In the genomic region with DNA sequence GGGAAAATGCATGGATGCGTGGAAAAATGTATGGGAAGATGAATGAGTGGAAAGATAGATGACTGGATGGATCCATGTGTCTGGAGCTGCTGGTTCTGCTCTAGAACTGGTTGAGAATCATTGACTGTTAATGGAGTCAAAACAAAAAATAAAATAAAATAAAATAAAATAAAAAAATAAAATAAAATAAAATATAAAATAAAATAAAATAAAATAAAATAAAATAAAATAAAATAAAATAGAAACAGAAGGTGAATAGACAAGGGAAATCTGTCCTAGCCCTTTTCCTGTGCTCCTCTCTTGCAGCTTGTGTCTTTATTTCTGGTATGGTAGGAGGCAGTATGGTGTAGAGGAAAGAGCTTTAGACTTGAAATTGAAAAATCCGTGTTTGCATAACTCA, we compare ENCODE assay signal across 21 cellular contexts. TPM values are rescaled to one million over a fixed set of nuclear protein-coding genes. Genes with fewer than 3 reads are reported as not detected.
"Had no signal": no experiment of that assay in that cellular context is flagged by ENCODE, and none has a peak within 500 bp of the region (broad histone marks: within the 10 kb centered on the region; RNA-seq: fewer than 3 reads in every experiment).

No MANE protein-coding gene starts in this region.

- H3K4me1 ChIP-seq: psoas muscle, upper lobe of right lung, vagina had no signal

- DNase-seq: cortex of kidney; dorsolateral prefrontal cortex; effector CD8-positive, alpha-beta T cell; foreskin melanocyte; head of caudate nucleus; hippocampal formation; kidney glomerular epithelial cell; naive thymus-derived CD4-positive, alpha-beta T cell; nucleus accumbens; psoas muscle; retina; right lobe of liver; stimulated activated CD4-positive, alpha-beta T cell treated with anti-CD3 and anti-CD28 coated beads, Interleukin-4, amount 100 ng/mL, for 1 hour; stimulated activated CD8-positive, alpha-beta memory T cell treated with anti-CD3 and anti-CD28 coated beads, Interleukin-4, amount 100 ng/mL, for 48 hours; upper lobe of right lung had no signal

- H3K36me3 ChIP-seq: right lobe of liver, tibial nerve, upper lobe of right lung, vagina had no signal

- H3K4me3 Mint-ChIP-seq: naive thymus-derived CD4-positive, alpha-beta T cell; neural crest cell; stimulated activated effector memory CD8-positive, alpha-beta T cell treated with anti-CD3 and anti-CD28 coated beads, Interleukin-12 subunit alpha, Interleukin-12 subunit beta, amount 100 ng/mL, for 72 hours; stimulated activated naive CD8-positive, alpha-beta T cell treated with anti-CD3 and anti-CD28 coated beads, Interleukin-15, Interleukin-2, amounts not matched to agents 100 ng/mL and 50 ng/mL, for 24 hours had no signal

- H3K36me3 Mint-ChIP-seq: naive thymus-derived CD4-positive, alpha-beta T cell; stimulated activated effector memory CD8-positive, alpha-beta T cell treated with anti-CD3 and anti-CD28 coated beads, Interleukin-12 subunit alpha, Interleukin-12 subunit beta, amount 100 ng/mL, for 72 hours had no signal

- H3K27ac ChIP-seq: dorsolateral prefrontal cortex, psoas muscle, right lobe of liver, upper lobe of right lung, vagina had no signal

- H3K9me3 ChIP-seq: psoas muscle, right lobe of liver, tibial nerve, upper lobe of right lung, vagina had no signal

- H3K27me3 Mint-ChIP-seq: stimulated activated naive CD8-positive, alpha-beta T cell treated with anti-CD3 and anti-CD28 coated beads, Interleukin-15, Interleukin-2, amounts not matched to agents 100 ng/mL and 50 ng/mL, for 24 hours had no signal

- H3K27me3 ChIP-seq: dorsolateral prefrontal cortex, right lobe of liver, tibial nerve, upper lobe of right lung, vagina had no signal

- ATAC-seq: naive thymus-derived CD4-positive, alpha-beta T cell; psoas muscle; right lobe of liver; stimulated activated effector memory CD8-positive, alpha-beta T cell treated with anti-CD3 and anti-CD28 coated beads, Interleukin-12 subunit alpha, Interleukin-12 subunit beta, amount 100 ng/mL, for 72 hours; upper lobe of right lung had no signal

- H3K27ac Mint-ChIP-seq: naive thymus-derived CD4-positive, alpha-beta T cell; stimulated activated effector memory CD8-positive, alpha-beta T cell treated with anti-CD3 and anti-CD28 coated beads, Interleukin-12 subunit alpha, Interleukin-12 subunit beta, amount 100 ng/mL, for 72 hours; stimulated activated naive CD8-positive, alpha-beta T cell treated with anti-CD3 and anti-CD28 coated beads, Interleukin-15, Interleukin-2, amounts not matched to agents 100 ng/mL and 50 ng/mL, for 24 hours had no signal

- H3K4me3 ChIP-seq: dorsolateral prefrontal cortex, psoas muscle, right lobe of liver, tibial nerve, upper lobe of right lung, vagina had no signal

- H3K9me3 Mint-ChIP-seq: neural crest cell; stimulated activated effector memory CD8-positive, alpha-beta T cell treated with anti-CD3 and anti-CD28 coated beads, Interleukin-12 subunit alpha, Interleukin-12 subunit beta, amount 100 ng/mL, for 72 hours; stimulated activated naive CD8-positive, alpha-beta T cell treated with anti-CD3 and anti-CD28 coated beads, Interleukin-15, Interleukin-2, amounts not matched to agents 100 ng/mL and 50 ng/mL, for 24 hours had no signal

RNA-seq across cellular contexts. Expression of a gene that starts 54.1 kb away (rescaled TPM):
- total RNA-seq: temporal lobe had no signal
